In the genomic region with DNA sequence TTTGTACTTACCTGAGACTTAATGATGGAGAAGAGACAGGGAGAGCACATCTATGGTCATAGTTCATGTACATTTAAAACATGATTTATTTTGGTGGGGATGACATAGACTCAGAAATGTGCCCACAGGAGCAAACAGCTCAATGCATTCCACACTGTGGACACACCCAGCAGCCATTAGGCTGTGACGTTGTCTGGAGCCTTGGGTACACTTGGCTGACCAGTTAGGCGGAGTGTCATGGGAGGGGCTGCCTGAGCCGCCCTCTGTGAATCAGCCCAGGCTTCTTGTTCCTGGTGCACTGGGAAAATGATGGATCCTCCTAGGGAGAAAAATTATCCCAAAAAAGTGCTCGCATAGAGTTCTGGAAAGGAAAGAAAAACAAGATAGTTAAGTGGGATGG, we compare ENCODE assay signal across 20 cellular contexts.
A peak's percentile ranks its signal among the peaks of the same experiment; 100 is the strongest.
DNase-seq lines count a peak whose midpoint lies in the region; ATAC-seq and TF ChIP-seq lines count a peak whose summit lies in the region.
"Had no signal": no experiment of that assay in that cellular context is flagged by ENCODE, and none has a peak within 500 bp of the region (broad histone marks: within the 10 kb centered on the region; RNA-seq: fewer than 3 reads in every experiment).

No MANE protein-coding gene starts in this region.

- H3K4me3 ChIP-seq in SJSA1: no peak overlapping the region
- H3K4me3 ChIP-seq in fibroblast of pulmonary artery (replicated peaks; ENCODE audit: low read depth, low read length): no peak overlapping the region
- H3K4me3 ChIP-seq in trophoblast cell (ENCODE audit: low read depth, low read length): no peak overlapping the region
- no peak overlapping the region for H3K4me3 ChIP-seq in WERI-Rb-1 (ENCODE audit: low read depth, low read length)
- H3K4me3 ChIP-seq: dorsolateral prefrontal cortex, testis had no signal

- H3K4me3 Mint-ChIP-seq in activated CD8-positive, alpha-beta T cell treated with anti-CD3 and anti-CD28 coated beads for 36 hours: no peak overlapping the region
- H3K4me3 Mint-ChIP-seq: HFFc6, immature natural killer cell had no signal

- H3K79me1 ChIP-seq in trophoblast cell (ENCODE audit: low read length): no peaks in the 10 kb centered on the region

- no peak overlapping the region for H4K8ac ChIP-seq in trophoblast cell (ENCODE audit: low read depth, low read length)

- DNase-seq in EL (peak; percentile 27), SJSA1 (ENCODE audit: low read depth in 1 of 2, low spot score in 2 of 2) (peak; percentile 21 to 53), fibroblast of pulmonary artery (ENCODE audit: low read depth) (peak; percentile 3), trophoblast cell (peak; percentile 91 to 95), head of caudate nucleus (no peak), WERI-Rb-1 (no peak)
- no peak for DNase-seq in activated CD8-positive, alpha-beta T cell treated with anti-CD3 and anti-CD28 coated beads for 36 hours
- DNase-seq: activated CD4-positive, alpha-beta T cell treated with anti-CD3 and anti-CD28 coated beads, Interleukin-2, amount 50 U/mL, for 48 hours; anterior cingulate cortex; BE2C; DMS79 treated with DMSO at 0.1 percent for 48 hours; dorsolateral prefrontal cortex; foreskin melanocyte; HFFc6; immature natural killer cell; NCI-H2081 treated with DMSO at 0.1 percent for 48 hours; NCI-H82; testis had no signal

- CTCF ChIA-PET in activated CD8-positive, alpha-beta T cell treated with anti-CD3 and anti-CD28 coated beads for 36 hours (lab: Charles Lee): no interaction called here

- peaks cover 8% of the 10 kb centered on the region for H3K27me3 Mint-ChIP-seq in activated CD8-positive, alpha-beta T cell treated with anti-CD3 and anti-CD28 coated beads for 36 hours

- H3K27ac Mint-ChIP-seq in activated CD8-positive, alpha-beta T cell treated with anti-CD3 and anti-CD28 coated beads for 36 hours: no peak overlapping the region
- H3K27ac Mint-ChIP-seq: activated T-helper 2 cell treated with anti-CD3 and anti-CD28 coated beads, Interferon-gamma antibody, Interleukin-2, Interleukin-4, amounts not matched to agents 10 μg/mL and 5 μg/mL and 100 μg/mL, durations not matched to agents 14 hours and 24 hours and 36 hours; HFFc6; immature natural killer cell had no signal

- H3K9me3 ChIP-seq in SJSA1 (replicated peaks): no peaks in the 10 kb centered on the region
- H3K9me3 ChIP-seq in trophoblast cell (ENCODE audit: insufficient read depth, low read depth, low read length): peaks cover 3% of the 10 kb centered on the region
- H3K9me3 ChIP-seq in WERI-Rb-1 (ENCODE audit: severe bottlenecking): no peaks in the 10 kb centered on the region
- H3K9me3 ChIP-seq: BE2C, testis had no signal

- no peaks in the 10 kb centered on the region for H3K79me2 ChIP-seq in trophoblast cell (ENCODE audit: control insufficient read depth, insufficient read depth, low read length, poor library complexity)

- H2BK5ac ChIP-seq in trophoblast cell (ENCODE audit: low read depth, low read length, poor library complexity): no peak overlapping the region

- no peaks in the 10 kb centered on the region for H3K9me3 Mint-ChIP-seq in activated CD8-positive, alpha-beta T cell treated with anti-CD3 and anti-CD28 coated beads for 36 hours
- H3K9me3 Mint-ChIP-seq: activated T-helper 2 cell treated with anti-CD3 and anti-CD28 coated beads, Interferon-gamma antibody, Interleukin-2, Interleukin-4, amounts not matched to agents 10 μg/mL and 5 μg/mL and 100 μg/mL, durations not matched to agents 14 hours and 24 hours and 36 hours; immature natural killer cell had no signal

- H3K27ac ChIP-seq in SJSA1 (no peak overlapping the region), trophoblast cell (ENCODE audit: low read depth, low read length) (no peak overlapping the region), WERI-Rb-1 (no peak overlapping the region)
- H3K27ac ChIP-seq: dorsolateral prefrontal cortex, testis had no signal

- no CpG with 5 or more reads among the region's 4 CpGs for WGBS in trophoblast cell (ENCODE audit: extremely low coverage, insufficient coverage, insufficient read length)

- H3K23ac ChIP-seq in trophoblast cell (ENCODE audit: low read length): no peak overlapping the region

- H2BK120ac ChIP-seq in trophoblast cell (ENCODE audit: insufficient read depth, low read length, poor library complexity): no peak overlapping the region

- H3K27me3 ChIP-seq in SJSA1 (replicated peaks) (no peaks in the 10 kb centered on the region), trophoblast cell (ENCODE audit: insufficient read depth, low read length) (no peaks in the 10 kb centered on the region), WERI-Rb-1 (ENCODE audit: insufficient read depth, low read depth, severe bottlenecking) (peaks cover 100% of the 10 kb centered on the region)
- H3K27me3 ChIP-seq: testis had no signal

- no peak overlapping the region for H2AFZ ChIP-seq in trophoblast cell (ENCODE audit: insufficient read depth, low read length, poor library complexity)

- no peak overlapping the region for H3K4me2 ChIP-seq in trophoblast cell (ENCODE audit: low read length)

- no peak overlapping the region for H4K91ac ChIP-seq in trophoblast cell (ENCODE audit: low read depth, low read length)

- intact Hi-C loops in head of caudate nucleus (cut with DNase I): no loop called here
- intact Hi-C loops in activated CD8-positive, alpha-beta T cell treated with anti-CD3 and anti-CD28 coated beads for 36 hours (cut with micrococcal nuclease): no loop called here

- peaks cover 23% of the 10 kb centered on the region for H3K4me1 ChIP-seq in SJSA1 (replicated peaks)
- H3K4me1 ChIP-seq in trophoblast cell (ENCODE audit: control insufficient read depth in 1 of 2, insufficient read depth in 2 of 2, low read length in 2 of 2): peaks cover 7 to 13% of the 10 kb centered on the region in 2 experiments
- H3K4me1 ChIP-seq: BE2C, testis had no signal

- no peaks in the 10 kb centered on the region for H3K36me3 ChIP-seq in SJSA1
- H3K36me3 ChIP-seq in trophoblast cell (ENCODE audit: control insufficient read depth in 1 of 2, insufficient read depth in 2 of 2, low read length in 2 of 2): no peaks in the 10 kb centered on the region
- no peaks in the 10 kb centered on the region for H3K36me3 ChIP-seq in WERI-Rb-1
- H3K36me3 ChIP-seq: BE2C had no signal

- H3K4me1 Mint-ChIP-seq in activated CD8-positive, alpha-beta T cell treated with anti-CD3 and anti-CD28 coated beads for 36 hours (ENCODE audit: low read depth): no peaks in the 10 kb centered on the region
- H3K4me1 Mint-ChIP-seq: immature natural killer cell had no signal

- H3K4ac ChIP-seq in trophoblast cell (ENCODE audit: low read depth, low read length): no peak overlapping the region

- no peak for ATAC-seq in activated CD8-positive, alpha-beta T cell treated with anti-CD3 and anti-CD28 coated beads for 36 hours
- no peak for ATAC-seq in GM18498 (IDR thresholded peaks at IDR 0.05; ENCODE audit: unreplicated experiment)

- no peak overlapping the region for H3K14ac ChIP-seq in trophoblast cell (ENCODE audit: low read length)

- H3K9ac ChIP-seq in trophoblast cell (ENCODE audit: low read length): no peak overlapping the region

- no peak for TF ChIP-seq CTCF in fibroblast of pulmonary artery (IDR thresholded peaks at IDR 0.05; ENCODE audit: low read length, missing control alignments)
- no peak for TF ChIP-seq CTCF in WERI-Rb-1 (IDR thresholded peaks at IDR 0.05; ENCODE audit: low read depth, low read length)
- no peak for TF ChIP-seq CTCF in activated CD8-positive, alpha-beta T cell treated with anti-CD3 and anti-CD28 coated beads for 36 hours (IDR thresholded peaks at IDR 0.05)

- H4K12ac ChIP-seq in trophoblast cell (ENCODE audit: low read depth, low read length): no peak overlapping the region

- no peak overlapping the region for H3K18ac ChIP-seq in trophoblast cell (ENCODE audit: low read length)

- no peak overlapping the region for H2BK12ac ChIP-seq in trophoblast cell (ENCODE audit: low read length)

- POLR2A ChIA-PET in activated CD8-positive, alpha-beta T cell treated with anti-CD3 and anti-CD28 coated beads for 36 hours (lab: Charles Lee): no interaction called here

- no peaks in the 10 kb centered on the region for H3K36me3 Mint-ChIP-seq in activated CD8-positive, alpha-beta T cell treated with anti-CD3 and anti-CD28 coated beads for 36 hours (ENCODE audit: low read depth)
- H3K36me3 Mint-ChIP-seq: immature natural killer cell had no signal

- no peak overlapping the region for H2AK5ac ChIP-seq in trophoblast cell (ENCODE audit: low read length)

Comparison
In these comparisons a context has a peak if more than half of its experiments do, and no peak if none do; other contexts are left out.
1. DNase-seq: peak in EL (single experiment), SJSA1 (2 of 2), fibroblast of pulmonary artery (single experiment) and trophoblast cell (2 of 2); none in head of caudate nucleus (0 of 42), WERI-Rb-1 (single experiment) and activated CD8-positive, alpha-beta T cell treated with anti-CD3 and anti-CD28 coated beads for 36 hours (single experiment).